ENCODE assay signal across 1 cellular context in genomic region chr17:66191607-66192377, GRCh38.
TF ChIP-seq lines count a peak whose summit lies in the region.

CEP112 (minus strand) TSS chr17:66192133.

TF ChIP-seq in HepG2, 621 proteins besides CTCF, POLR2A, EP300 and RAD21 (continued from another document and continues in another):
- no peak; the same call in 1 of the 2 replicates for TF ChIP-seq ZNF281 (CRISPR knock-in tag; IDR thresholded peaks at IDR 0.05; ENCODE audit: borderline replicate concordance)
- TF ChIP-seq ZNF350 (CRISPR knock-in tag; IDR thresholded peaks at IDR 0.05; ENCODE audit: borderline replicate concordance, low read depth) = no peak; the same call in 1 of the 2 replicates
- peak; percentile 15 for TF ChIP-seq TEAD3 (CRISPR knock-in tag; optimal IDR thresholded peaks at IDR 0.05; ENCODE audit: borderline replicate concordance)
- TF ChIP-seq ZBED4 (CRISPR knock-in tag; IDR thresholded peaks at IDR 0.05; ENCODE audit: borderline replicate concordance) = peak; percentile 75; the same call in 1 of the 2 replicates
- TF ChIP-seq ZNF276 (CRISPR knock-in tag; IDR thresholded peaks at IDR 0.05; ENCODE audit: low read depth) = 0 out of 2 replicates have a peak, but pooled peaks have one; percentile 59
- TF ChIP-seq ZNF318 (CRISPR knock-in tag; IDR thresholded peaks at IDR 0.05) = no peak
- no peak for TF ChIP-seq CBX2 (IDR thresholded peaks at IDR 0.05; ENCODE audit: low read depth, low read length)
- TF ChIP-seq CBX2 (CRISPR knock-in tag; IDR thresholded peaks at IDR 0.05; ENCODE audit: low read depth) = no peak
- TF ChIP-seq ZNF382 (CRISPR knock-in tag; IDR thresholded peaks at IDR 0.05; ENCODE audit: borderline replicate concordance) = no peak
- no peak for TF ChIP-seq NFE2 (CRISPR knock-in tag; IDR thresholded peaks at IDR 0.05)
- TF ChIP-seq NAIF1 (CRISPR knock-in tag; IDR thresholded peaks at IDR 0.05; ENCODE audit: borderline replicate concordance) = no peak; the same call in 1 of the 2 replicates
- TF ChIP-seq ATF5 (CRISPR knock-in tag; IDR thresholded peaks at IDR 0.05; ENCODE audit: low read depth) = no peak
- no peak for TF ChIP-seq IRX3 (CRISPR knock-in tag; IDR thresholded peaks at IDR 0.05; ENCODE audit: borderline replicate concordance, low read depth)
- peak; percentile 72 for TF ChIP-seq XRCC5 (optimal IDR thresholded peaks at IDR 0.05; ENCODE audit: low read length)
- TF ChIP-seq CREB1 (IDR thresholded peaks at IDR 0.05) = no peak
- no peak for TF ChIP-seq CREB1 (CRISPR knock-in tag; IDR thresholded peaks at IDR 0.05)
- TF ChIP-seq SMAD3 (CRISPR knock-in tag; IDR thresholded peaks at IDR 0.05) = 0 out of 2 replicates have a peak, but pooled peaks have one; percentile 28
- no peak for TF ChIP-seq ZNF292 (CRISPR knock-in tag; IDR thresholded peaks at IDR 0.05; ENCODE audit: borderline replicate concordance, low read depth)
- peak; percentile 94 for TF ChIP-seq SP5 (CRISPR knock-in tag; IDR thresholded peaks at IDR 0.05; ENCODE audit: borderline replicate concordance, low read depth)
- TF ChIP-seq GMEB1 (CRISPR knock-in tag; IDR thresholded peaks at IDR 0.05; ENCODE audit: borderline replicate concordance) = no peak; the same call in 1 of the 2 replicates
- peak; percentile 53 for TF ChIP-seq IKZF4 (CRISPR knock-in tag; IDR thresholded peaks at IDR 0.05; ENCODE audit: borderline replicate concordance, low read depth, not compliant biosample characterization)
- no peak for TF ChIP-seq ZNF772 (CRISPR knock-in tag; IDR thresholded peaks at IDR 0.05)
- no peak; the same call in 1 of the 2 replicates for TF ChIP-seq HBP1 (CRISPR knock-in tag; IDR thresholded peaks at IDR 0.05; ENCODE audit: low read depth)
- no peak for TF ChIP-seq HMG20A (CRISPR knock-in tag; IDR thresholded peaks at IDR 0.05; ENCODE audit: borderline replicate concordance)
- no peak for TF ChIP-seq ZFP62 (CRISPR knock-in tag; IDR thresholded peaks at IDR 0.05)
- TF ChIP-seq TIGD3 (CRISPR knock-in tag; IDR thresholded peaks at IDR 0.05; ENCODE audit: borderline replicate concordance) = peak; percentile 86; the same call in 1 of the 2 replicates
- TF ChIP-seq ZNF430 (CRISPR knock-in tag; IDR thresholded peaks at IDR 0.05) = no peak
